Comparison of ENCODE assay signal across 26 cellular contexts in genomic region chr14:101109347-101109638, GRCh38.
"Had no signal": no experiment of that assay in that cellular context is flagged by ENCODE, and none has a peak within 500 bp of the region (broad histone marks: within the 10 kb centered on the region; RNA-seq: fewer than 3 reads in every experiment).

No MANE protein-coding gene starts in this region.

- H3K27ac Mint-ChIP-seq: activated naive CD4-positive, alpha-beta T cell treated with anti-CD3 and anti-CD28 coated beads, Interleukin-2, amount 50 U/mL, for 24 hours; activated naive CD8-positive, alpha-beta T cell treated with anti-CD3 and anti-CD28 coated beads, Interleukin-2, amount 50 U/mL, for 24 hours; activated T-helper 17 cell treated with anti-CD3 and anti-CD28 coated beads, Interleukin-2, amount 50 U/mL, for 72 hours; mesothelial cell of epicardium; naive B cell; nephron progenitor cell; T-helper 1 cell treated with Interleukin-12 subunit alpha and Interleukin-12 subunit beta and Interleukin-4 antibody, amounts not matched to agents 30 μg/mL and 1 μg/mL, for 36 hours; type B pancreatic cell had no signal

- H3K4me3 ChIP-seq: breast epithelium, psoas muscle, vagina had no signal

- H3K27me3 ChIP-seq: breast epithelium, vagina had no signal

- H3K9me3 ChIP-seq: SK-N-SH, vagina had no signal

- H3K27ac ChIP-seq: breast epithelium, parathyroid adenoma, psoas muscle, vagina, WERI-Rb-1 had no signal

- DNase-seq: activated CD4-positive, alpha-beta T cell treated with anti-CD3 and anti-CD28 coated beads for 1 hour; activated CD4-positive, alpha-beta T cell treated with anti-CD3 and anti-CD28 coated beads, Interleukin-2, amount 50 U/mL, for 1 hour; activated naive CD8-positive, alpha-beta T cell treated with anti-CD3 and anti-CD28 coated beads, Interleukin-2, amount 50 U/mL, for 24 hours; activated T-cell treated with anti-CD3 and anti-CD28 coated beads, Interleukin-2, amount 50 U/mL, for 4 hours; amygdala; central memory CD4-positive, alpha-beta T cell; foreskin melanocyte; left ventricle myocardium superior; mammary epithelial cell; naive B cell; nephron progenitor cell; SK-N-SH; stimulated activated naive CD4-positive, alpha-beta T cell treated with Interleukin-2 at 50 U/mL for 16 hours; SW 1271; T-helper 9 cell; WERI-Rb-1 had no signal

- H3K9me3 Mint-ChIP-seq: activated naive CD4-positive, alpha-beta T cell treated with anti-CD3 and anti-CD28 coated beads, Interleukin-2, amount 50 U/mL, for 24 hours; activated naive CD8-positive, alpha-beta T cell treated with anti-CD3 and anti-CD28 coated beads, Interleukin-2, amount 50 U/mL, for 24 hours; T-helper 1 cell treated with Interleukin-12 subunit alpha and Interleukin-12 subunit beta and Interleukin-4 antibody, amounts not matched to agents 30 μg/mL and 1 μg/mL, for 36 hours had no signal

- H3K4me1 ChIP-seq: breast epithelium, parathyroid adenoma, psoas muscle, vagina had no signal

- H3K4me1 Mint-ChIP-seq: activated naive CD4-positive, alpha-beta T cell treated with anti-CD3 and anti-CD28 coated beads, Interleukin-2, amount 50 U/mL, for 24 hours; activated naive CD8-positive, alpha-beta T cell treated with anti-CD3 and anti-CD28 coated beads, Interleukin-2, amount 50 U/mL, for 24 hours; activated T-helper 17 cell treated with anti-CD3 and anti-CD28 coated beads, Interleukin-2, amount 50 U/mL, for 72 hours; mesothelial cell of epicardium had no signal

- H3K4me3 Mint-ChIP-seq: activated naive CD4-positive, alpha-beta T cell treated with anti-CD3 and anti-CD28 coated beads, Interleukin-2, amount 50 U/mL, for 24 hours; activated naive CD8-positive, alpha-beta T cell treated with anti-CD3 and anti-CD28 coated beads, Interleukin-2, amount 50 U/mL, for 24 hours; activated T-cell treated with anti-CD3 and anti-CD28 coated beads, Interleukin-2, amount 50 U/mL, for 4 hours; activated T-helper 17 cell treated with anti-CD3 and anti-CD28 coated beads, Interleukin-2, amount 50 U/mL, for 72 hours; mesothelial cell of epicardium; naive B cell; nephron progenitor cell; T-helper 1 cell treated with Interleukin-12 subunit alpha and Interleukin-12 subunit beta and Interleukin-4 antibody, amounts not matched to agents 30 μg/mL and 1 μg/mL, for 36 hours; type B pancreatic cell had no signal

- H3K36me3 Mint-ChIP-seq: activated naive CD4-positive, alpha-beta T cell treated with anti-CD3 and anti-CD28 coated beads, Interleukin-2, amount 50 U/mL, for 24 hours; mesothelial cell of epicardium; naive B cell; type B pancreatic cell had no signal

- ATAC-seq: activated naive CD8-positive, alpha-beta T cell treated with anti-CD3 and anti-CD28 coated beads, Interleukin-2, amount 50 U/mL, for 24 hours; activated T-cell treated with anti-CD3 and anti-CD28 coated beads, Interleukin-2, amount 50 U/mL, for 4 hours; activated T-helper 17 cell treated with anti-CD3 and anti-CD28 coated beads, Interleukin-2, amount 50 U/mL, for 72 hours; esophagus mucosa; left ventricle myocardium superior; psoas muscle had no signal

- H3K36me3 ChIP-seq: breast epithelium, vagina, WERI-Rb-1 had no signal

- H3K27me3 Mint-ChIP-seq: activated naive CD4-positive, alpha-beta T cell treated with anti-CD3 and anti-CD28 coated beads, Interleukin-2, amount 50 U/mL, for 24 hours; activated naive CD8-positive, alpha-beta T cell treated with anti-CD3 and anti-CD28 coated beads, Interleukin-2, amount 50 U/mL, for 24 hours; activated T-helper 17 cell treated with anti-CD3 and anti-CD28 coated beads, Interleukin-2, amount 50 U/mL, for 72 hours; naive B cell had no signal

- H3K9ac ChIP-seq: parathyroid adenoma, SK-N-SH had no signal
